ENCODE assay signal across 9 cellular contexts in the genomic region with DNA sequence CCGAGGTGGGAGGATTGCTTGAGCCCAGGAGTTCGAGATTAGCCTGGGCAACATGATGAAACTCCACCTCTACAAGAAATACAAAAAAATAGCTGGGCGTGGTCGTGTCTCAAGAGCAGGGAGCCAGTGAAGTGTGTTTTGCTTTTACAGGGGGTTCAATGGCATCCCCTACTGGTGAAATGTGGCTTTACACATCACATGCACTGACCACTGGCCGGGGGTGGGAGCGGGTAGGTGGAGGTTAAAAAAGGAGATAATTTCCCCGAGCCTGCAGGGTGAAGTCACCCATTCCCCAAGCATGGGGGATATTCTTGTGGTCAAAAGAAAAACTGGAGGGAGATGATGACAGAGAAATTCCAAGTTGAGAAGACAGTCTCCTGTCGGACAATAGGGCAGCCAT.
DNase-seq lines count a peak whose midpoint lies in the region; ATAC-seq and TF ChIP-seq lines count a peak whose summit lies in the region.
"Had no signal": no experiment of that assay in that cellular context is flagged by ENCODE, and none has a peak within 500 bp of the region (broad histone marks: within the 10 kb centered on the region; RNA-seq: fewer than 3 reads in every experiment).

No MANE protein-coding gene starts in this region.

- H3K9me2 ChIP-seq in OCI-LY1 (ENCODE audit: low read depth, low read length), result no peaks in the 10 kb centered on the region

- DNase-seq in AG04450 (ENCODE audit: low read depth, low spot score) (no peak), GM06990 (ENCODE audit: extremely low read depth, insufficient read length) (no peak), fibroblast of pulmonary artery (ENCODE audit: low read depth) (peak; percentile 11), NCI-H446 treated with DMSO at 0.1 percent for 48 hours (lab: John Stamatoyannopoulos, UW) (no peak)
- no peak for DNase-seq in stimulated activated CD8-positive, alpha-beta memory T cell treated with anti-CD3 and anti-CD28 coated beads, Interleukin-4, amount 100 ng/mL, for 48 hours

- TF ChIP-seq CTCF in AG04450 (IDR thresholded peaks at IDR 0.05; ENCODE audit: low read depth, low read length) (peak; percentile 51), GM06990 (IDR thresholded peaks at IDR 0.05; ENCODE audit: insufficient read depth, low read length, poor library complexity, severe bottlenecking) (peak; percentile 68), OCI-LY1 (IDR thresholded peaks at IDR 0.05; ENCODE audit: low read length) (peak; percentile 43), fibroblast of pulmonary artery (IDR thresholded peaks at IDR 0.05; ENCODE audit: low read length, missing control alignments) (peak; percentile 40)

- H3K27ac ChIP-seq in AG04450 (ENCODE audit: low read depth, low read length) (no peak overlapping the region), OCI-LY1 (ENCODE audit: low read depth, low read length, poor library complexity, severe bottlenecking) (no peak overlapping the region)
- H3K27ac ChIP-seq: gastroesophageal sphincter had no signal

- CTCF ChIA-PET in AG04450 (lab: Charles Lee), result interaction anchor here (1.1 to 2.5 kb wide), 2 partner anchors 9 to 491 kb away, joined by 3 to 14 read pairs; no protein-coding TSS in a partner anchor

- no peaks in the 10 kb centered on the region for H3K9me3 ChIP-seq in AG04450 (ENCODE audit: control insufficient read depth, insufficient read depth, low read length)
- H3K9me3 ChIP-seq in OCI-LY1 (ENCODE audit: low read length), result no peaks in the 10 kb centered on the region

- no peak for ATAC-seq in GM18502 (IDR thresholded peaks at IDR 0.05; ENCODE audit: poor library complexity, unreplicated experiment)
- no peak for ATAC-seq in HG02678 (IDR thresholded peaks at IDR 0.05; ENCODE audit: unreplicated experiment)
- ATAC-seq: gastroesophageal sphincter had no signal

- no peaks in the 10 kb centered on the region for H3K36me3 ChIP-seq in GM06990 (ENCODE audit: control insufficient read depth, insufficient read depth, low read length)
- no peaks in the 10 kb centered on the region for H3K36me3 ChIP-seq in OCI-LY1 (ENCODE audit: insufficient read depth, low read length)
- H3K36me3 ChIP-seq: gastroesophageal sphincter had no signal

- H2AFZ ChIP-seq in OCI-LY1 (ENCODE audit: low read length), result no peak overlapping the region

- H3K9ac ChIP-seq in OCI-LY1 (ENCODE audit: low read length), result no peak overlapping the region

- no peaks in the 10 kb centered on the region for H4K20me1 ChIP-seq in OCI-LY1 (ENCODE audit: insufficient read depth, low read length)

- no peaks in the 10 kb centered on the region for H3K79me2 ChIP-seq in OCI-LY1 (ENCODE audit: insufficient read depth, low read length)

- H3K27me3 ChIP-seq in AG04450 (ENCODE audit: control insufficient read depth, insufficient read depth, low read length) (no peaks in the 10 kb centered on the region), GM06990 (replicated peaks; ENCODE audit: control insufficient read depth, insufficient read depth, low read length) (no peaks in the 10 kb centered on the region), OCI-LY1 (ENCODE audit: insufficient read depth, low read length) (no peaks in the 10 kb centered on the region)

- H3K4me2 ChIP-seq in OCI-LY1 (ENCODE audit: low read length), result no peak overlapping the region

- H3K4me1 ChIP-seq in OCI-LY1 (ENCODE audit: insufficient read depth, low read length, severe bottlenecking), result no peaks in the 10 kb centered on the region
- H3K4me1 ChIP-seq: gastroesophageal sphincter had no signal

- POLR2A ChIA-PET in AG04450 (lab: Yijun Ruan, JAX), result no interaction called here

- H3F3A ChIP-seq in OCI-LY1 (ENCODE audit: insufficient read depth, low read length), result no peaks in the 10 kb centered on the region

- H3K4me3 ChIP-seq in AG04450 (ENCODE audit: low read depth, low read length) (no peak overlapping the region), GM06990 (replicated peaks; ENCODE audit: low read depth, low read length) (no peak overlapping the region), OCI-LY1 (ENCODE audit: low read depth, low read length, poor library complexity, severe bottlenecking) (no peak overlapping the region), fibroblast of pulmonary artery (replicated peaks; ENCODE audit: low read depth, low read length) (no peak overlapping the region)
- H3K4me3 ChIP-seq: gastroesophageal sphincter had no signal
